In the genomic region with DNA sequence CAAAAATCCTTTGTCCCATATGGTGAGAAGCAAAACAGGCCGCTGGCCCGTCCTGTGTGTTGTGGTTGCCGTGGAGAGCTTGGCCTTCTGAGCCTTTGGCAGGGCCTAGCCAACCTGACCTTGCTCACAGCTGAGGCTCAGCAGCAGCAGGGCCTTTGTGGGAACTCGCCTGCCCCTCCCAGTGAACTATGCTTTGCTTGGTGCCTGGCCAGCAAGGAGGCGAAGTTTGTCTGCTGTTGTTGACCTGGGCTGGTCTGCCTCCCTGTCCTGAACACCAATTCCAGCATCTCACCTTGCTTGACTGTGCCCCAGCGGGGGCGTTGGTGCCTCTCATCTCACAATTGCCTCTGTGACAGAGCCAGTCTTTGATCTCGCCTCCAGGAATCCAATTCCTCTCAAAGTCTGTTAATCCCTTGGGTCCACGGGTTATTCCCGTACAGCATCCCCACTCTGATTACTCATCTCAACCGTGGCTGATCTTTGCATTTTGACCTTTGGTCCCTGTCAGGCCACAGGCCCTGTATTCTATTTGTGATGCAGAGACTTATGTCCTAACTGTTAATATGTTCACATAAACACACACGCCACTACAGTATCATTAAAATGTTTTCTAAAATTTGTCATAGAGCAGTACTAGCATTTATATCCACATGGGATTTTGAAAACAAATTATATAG, we compare ENCODE assay signal across 1 cellular context.
TF ChIP-seq lines count a peak whose summit lies in the region.

No MANE protein-coding gene starts in this region.

TF ChIP-seq in HepG2, 621 proteins besides CTCF, POLR2A, EP300 and RAD21 (continued from another document and continues in another):
- TF ChIP-seq, protein P1, sequence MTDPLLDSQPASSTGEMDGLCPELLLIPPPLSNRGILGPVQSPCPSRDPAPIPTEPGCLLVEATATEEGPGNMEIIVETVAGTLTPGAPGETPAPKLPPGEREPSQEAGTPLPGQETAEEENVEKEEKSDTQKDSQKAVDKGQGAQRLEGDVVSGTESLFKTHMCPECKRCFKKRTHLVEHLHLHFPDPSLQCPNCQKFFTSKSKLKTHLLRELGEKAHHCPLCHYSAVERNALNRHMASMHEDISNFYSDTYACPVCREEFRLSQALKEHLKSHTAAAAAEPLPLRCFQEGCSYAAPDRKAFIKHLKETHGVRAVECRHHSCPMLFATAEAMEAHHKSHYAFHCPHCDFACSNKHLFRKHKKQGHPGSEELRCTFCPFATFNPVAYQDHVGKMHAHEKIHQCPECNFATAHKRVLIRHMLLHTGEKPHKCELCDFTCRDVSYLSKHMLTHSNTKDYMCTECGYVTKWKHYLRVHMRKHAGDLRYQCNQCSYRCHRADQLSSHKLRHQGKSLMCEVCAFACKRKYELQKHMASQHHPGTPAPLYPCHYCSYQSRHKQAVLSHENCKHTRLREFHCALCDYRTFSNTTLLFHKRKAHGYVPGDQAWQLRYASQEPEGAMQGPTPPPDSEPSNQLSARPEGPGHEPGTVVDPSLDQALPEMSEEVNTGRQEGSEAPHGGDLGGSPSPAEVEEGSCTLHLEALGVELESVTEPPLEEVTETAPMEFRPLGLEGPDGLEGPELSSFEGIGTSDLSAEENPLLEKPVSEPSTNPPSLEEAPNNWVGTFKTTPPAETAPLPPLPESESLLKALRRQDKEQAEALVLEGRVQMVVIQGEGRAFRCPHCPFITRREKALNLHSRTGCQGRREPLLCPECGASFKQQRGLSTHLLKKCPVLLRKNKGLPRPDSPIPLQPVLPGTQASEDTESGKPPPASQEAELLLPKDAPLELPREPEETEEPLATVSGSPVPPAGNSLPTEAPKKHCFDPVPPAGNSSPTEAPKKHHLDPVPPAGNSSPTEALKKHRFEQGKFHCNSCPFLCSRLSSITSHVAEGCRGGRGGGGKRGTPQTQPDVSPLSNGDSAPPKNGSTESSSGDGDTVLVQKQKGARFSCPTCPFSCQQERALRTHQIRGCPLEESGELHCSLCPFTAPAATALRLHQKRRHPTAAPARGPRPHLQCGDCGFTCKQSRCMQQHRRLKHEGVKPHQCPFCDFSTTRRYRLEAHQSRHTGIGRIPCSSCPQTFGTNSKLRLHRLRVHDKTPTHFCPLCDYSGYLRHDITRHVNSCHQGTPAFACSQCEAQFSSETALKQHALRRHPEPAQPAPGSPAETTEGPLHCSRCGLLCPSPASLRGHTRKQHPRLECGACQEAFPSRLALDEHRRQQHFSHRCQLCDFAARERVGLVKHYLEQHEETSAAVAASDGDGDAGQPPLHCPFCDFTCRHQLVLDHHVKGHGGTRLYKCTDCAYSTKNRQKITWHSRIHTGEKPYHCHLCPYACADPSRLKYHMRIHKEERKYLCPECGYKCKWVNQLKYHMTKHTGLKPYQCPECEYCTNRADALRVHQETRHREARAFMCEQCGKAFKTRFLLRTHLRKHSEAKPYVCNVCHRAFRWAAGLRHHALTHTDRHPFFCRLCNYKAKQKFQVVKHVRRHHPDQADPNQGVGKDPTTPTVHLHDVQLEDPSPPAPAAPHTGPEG (CRISPR knock-in tag; IDR thresholded peaks at IDR 0.05): no peak
- TF ChIP-seq RFXAP (CRISPR knock-in tag; IDR thresholded peaks at IDR 0.05; ENCODE audit: borderline replicate concordance): peak; percentile 88; the same call in 1 of the 2 replicates
- 0 out of 2 replicates have a peak, but pooled peaks have one; percentile 68 for TF ChIP-seq SNAI1 (CRISPR knock-in tag; IDR thresholded peaks at IDR 0.05; ENCODE audit: borderline replicate concordance)
- peak; percentile 98 for TF ChIP-seq HNF4G (IDR thresholded peaks at IDR 0.05; ENCODE audit: borderline replicate concordance, low read depth, low read length)
- TF ChIP-seq HNF4G (CRISPR knock-in tag; IDR thresholded peaks at IDR 0.05; ENCODE audit: borderline replicate concordance, low read depth): peak; percentile 99
- peak; percentile 96; the same call in 1 of the 2 replicates for TF ChIP-seq MIER3 (CRISPR knock-in tag; IDR thresholded peaks at IDR 0.05; ENCODE audit: borderline replicate concordance)
- 0 out of 2 replicates have a peak, but pooled peaks have one; percentile 52 for TF ChIP-seq THYN1 (CRISPR knock-in tag; IDR thresholded peaks at IDR 0.05; ENCODE audit: borderline replicate concordance, low read depth)
- TF ChIP-seq, protein P2, sequence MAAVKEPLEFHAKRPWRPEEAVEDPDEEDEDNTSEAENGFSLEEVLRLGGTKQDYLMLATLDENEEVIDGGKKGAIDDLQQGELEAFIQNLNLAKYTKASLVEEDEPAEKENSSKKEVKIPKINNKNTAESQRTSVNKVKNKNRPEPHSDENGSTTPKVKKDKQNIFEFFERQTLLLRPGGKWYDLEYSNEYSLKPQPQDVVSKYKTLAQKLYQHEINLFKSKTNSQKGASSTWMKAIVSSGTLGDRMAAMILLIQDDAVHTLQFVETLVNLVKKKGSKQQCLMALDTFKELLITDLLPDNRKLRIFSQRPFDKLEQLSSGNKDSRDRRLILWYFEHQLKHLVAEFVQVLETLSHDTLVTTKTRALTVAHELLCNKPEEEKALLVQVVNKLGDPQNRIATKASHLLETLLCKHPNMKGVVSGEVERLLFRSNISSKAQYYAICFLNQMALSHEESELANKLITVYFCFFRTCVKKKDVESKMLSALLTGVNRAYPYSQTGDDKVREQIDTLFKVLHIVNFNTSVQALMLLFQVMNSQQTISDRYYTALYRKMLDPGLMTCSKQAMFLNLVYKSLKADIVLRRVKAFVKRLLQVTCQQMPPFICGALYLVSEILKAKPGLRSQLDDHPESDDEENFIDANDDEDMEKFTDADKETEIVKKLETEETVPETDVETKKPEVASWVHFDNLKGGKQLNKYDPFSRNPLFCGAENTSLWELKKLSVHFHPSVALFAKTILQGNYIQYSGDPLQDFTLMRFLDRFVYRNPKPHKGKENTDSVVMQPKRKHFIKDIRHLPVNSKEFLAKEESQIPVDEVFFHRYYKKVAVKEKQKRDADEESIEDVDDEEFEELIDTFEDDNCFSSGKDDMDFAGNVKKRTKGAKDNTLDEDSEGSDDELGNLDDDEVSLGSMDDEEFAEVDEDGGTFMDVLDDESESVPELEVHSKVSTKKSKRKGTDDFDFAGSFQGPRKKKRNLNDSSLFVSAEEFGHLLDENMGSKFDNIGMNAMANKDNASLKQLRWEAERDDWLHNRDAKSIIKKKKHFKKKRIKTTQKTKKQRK (IDR thresholded peaks at IDR 0.05; ENCODE audit: low read length): no peak
- peak; percentile 94; the same call in 1 of the 2 replicates for TF ChIP-seq HIVEP1 (CRISPR knock-in tag; IDR thresholded peaks at IDR 0.05)
- no peak for TF ChIP-seq PHB2 (IDR thresholded peaks at IDR 0.05; ENCODE audit: partially characterized antibody)
- no peak for TF ChIP-seq ZFP62 (CRISPR knock-in tag; IDR thresholded peaks at IDR 0.05)
- TF ChIP-seq ZC3H13 (CRISPR knock-in tag; IDR thresholded peaks at IDR 0.05): 0 out of 2 replicates have a peak, but pooled peaks have one; percentile 55
- TF ChIP-seq IKZF4 (CRISPR knock-in tag; IDR thresholded peaks at IDR 0.05; ENCODE audit: borderline replicate concordance, low read depth, not compliant biosample characterization): no peak
- peak; percentile 98 for TF ChIP-seq NCOA1 (CRISPR knock-in tag; IDR thresholded peaks at IDR 0.05)
- TF ChIP-seq, protein P3, sequence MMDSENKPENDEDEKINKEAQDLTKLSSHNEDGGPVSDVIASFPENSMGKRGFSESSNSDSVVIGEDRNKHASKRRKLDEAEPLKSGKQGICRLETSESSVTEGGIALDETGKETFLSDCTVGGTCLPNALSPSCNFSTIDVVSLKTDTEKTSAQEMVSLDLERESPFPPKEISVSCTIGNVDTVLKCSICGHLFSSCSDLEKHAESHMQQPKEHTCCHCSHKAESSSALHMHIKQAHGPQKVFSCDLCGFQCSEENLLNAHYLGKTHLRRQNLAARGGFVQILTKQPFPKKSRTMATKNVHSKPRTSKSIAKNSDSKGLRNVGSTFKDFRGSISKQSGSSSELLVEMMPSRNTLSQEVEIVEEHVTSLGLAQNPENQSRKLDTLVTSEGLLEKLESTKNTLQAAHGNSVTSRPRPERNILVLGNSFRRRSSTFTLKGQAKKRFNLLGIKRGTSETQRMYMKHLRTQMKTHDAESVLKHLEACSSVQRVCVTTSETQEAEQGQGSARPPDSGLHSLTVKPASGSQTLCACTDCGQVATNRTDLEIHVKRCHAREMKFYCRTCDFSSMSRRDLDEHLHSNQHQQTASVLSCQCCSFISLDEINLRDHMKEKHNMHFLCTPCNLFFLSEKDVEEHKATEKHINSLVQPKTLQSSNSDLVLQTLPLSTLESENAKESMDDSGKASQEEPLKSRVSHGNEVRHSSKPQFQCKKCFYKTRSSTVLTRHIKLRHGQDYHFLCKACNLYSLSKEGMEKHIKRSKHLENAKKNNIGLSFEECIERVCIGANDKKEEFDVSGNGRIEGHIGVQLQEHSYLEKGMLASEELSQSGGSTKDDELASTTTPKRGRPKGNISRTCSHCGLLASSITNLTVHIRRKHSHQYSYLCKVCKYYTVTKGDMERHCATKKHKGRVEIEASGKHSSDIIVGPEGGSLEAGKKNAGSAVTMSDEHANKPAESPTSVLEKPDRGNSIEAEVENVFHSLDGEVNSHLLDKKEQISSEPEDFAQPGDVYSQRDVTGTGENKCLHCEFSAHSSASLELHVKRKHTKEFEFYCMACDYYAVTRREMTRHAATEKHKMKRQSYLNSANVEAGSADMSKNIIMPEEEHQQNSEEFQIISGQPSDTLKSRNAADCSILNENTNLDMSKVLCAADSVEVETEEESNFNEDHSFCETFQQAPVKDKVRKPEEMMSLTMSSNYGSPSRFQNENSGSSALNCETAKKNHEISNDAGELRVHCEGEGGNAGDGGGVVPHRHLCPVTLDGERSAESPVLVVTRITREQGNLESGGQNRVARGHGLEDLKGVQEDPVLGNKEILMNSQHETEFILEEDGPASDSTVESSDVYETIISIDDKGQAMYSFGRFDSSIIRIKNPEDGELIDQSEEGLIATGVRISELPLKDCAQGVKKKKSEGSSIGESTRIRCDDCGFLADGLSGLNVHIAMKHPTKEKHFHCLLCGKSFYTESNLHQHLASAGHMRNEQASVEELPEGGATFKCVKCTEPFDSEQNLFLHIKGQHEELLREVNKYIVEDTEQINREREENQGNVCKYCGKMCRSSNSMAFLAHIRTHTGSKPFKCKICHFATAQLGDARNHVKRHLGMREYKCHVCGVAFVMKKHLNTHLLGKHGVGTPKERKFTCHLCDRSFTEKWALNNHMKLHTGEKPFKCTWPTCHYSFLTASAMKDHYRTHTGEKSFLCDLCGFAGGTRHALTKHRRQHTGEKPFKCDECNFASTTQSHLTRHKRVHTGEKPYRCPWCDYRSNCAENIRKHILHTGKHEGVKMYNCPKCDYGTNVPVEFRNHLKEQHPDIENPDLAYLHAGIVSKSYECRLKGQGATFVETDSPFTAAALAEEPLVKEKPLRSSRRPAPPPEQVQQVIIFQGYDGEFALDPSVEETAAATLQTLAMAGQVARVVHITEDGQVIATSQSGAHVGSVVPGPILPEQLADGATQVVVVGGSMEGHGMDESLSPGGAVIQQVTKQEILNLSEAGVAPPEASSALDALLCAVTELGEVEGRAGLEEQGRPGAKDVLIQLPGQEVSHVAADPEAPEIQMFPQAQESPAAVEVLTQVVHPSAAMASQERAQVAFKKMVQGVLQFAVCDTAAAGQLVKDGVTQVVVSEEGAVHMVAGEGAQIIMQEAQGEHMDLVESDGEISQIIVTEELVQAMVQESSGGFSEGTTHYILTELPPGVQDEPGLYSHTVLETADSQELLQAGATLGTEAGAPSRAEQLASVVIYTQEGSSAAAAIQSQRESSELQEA (CRISPR knock-in tag; IDR thresholded peaks at IDR 0.05; ENCODE audit: not compliant biosample characterization): no peak
- TF ChIP-seq SOX6 (IDR thresholded peaks at IDR 0.05): no peak
- peak; percentile 100 for TF ChIP-seq SOX6 (CRISPR knock-in tag; IDR thresholded peaks at IDR 0.05)
- TF ChIP-seq MXI1 (IDR thresholded peaks at IDR 0.05; ENCODE audit: borderline replicate concordance, low read depth, low read length): peak; percentile 50; the same call in 1 of the 3 replicates
- TF ChIP-seq ZNF446 (CRISPR knock-in tag; IDR thresholded peaks at IDR 0.05): no peak
- TF ChIP-seq GTF3A (CRISPR knock-in tag; conservative IDR thresholded peaks at IDR 0.05): no peak
- TF ChIP-seq ZNF564 (CRISPR knock-in tag; IDR thresholded peaks at IDR 0.05): no peak
- TF ChIP-seq ZNF292 (CRISPR knock-in tag; IDR thresholded peaks at IDR 0.05; ENCODE audit: borderline replicate concordance, low read depth): peak; percentile 99
- TF ChIP-seq, protein P4, sequence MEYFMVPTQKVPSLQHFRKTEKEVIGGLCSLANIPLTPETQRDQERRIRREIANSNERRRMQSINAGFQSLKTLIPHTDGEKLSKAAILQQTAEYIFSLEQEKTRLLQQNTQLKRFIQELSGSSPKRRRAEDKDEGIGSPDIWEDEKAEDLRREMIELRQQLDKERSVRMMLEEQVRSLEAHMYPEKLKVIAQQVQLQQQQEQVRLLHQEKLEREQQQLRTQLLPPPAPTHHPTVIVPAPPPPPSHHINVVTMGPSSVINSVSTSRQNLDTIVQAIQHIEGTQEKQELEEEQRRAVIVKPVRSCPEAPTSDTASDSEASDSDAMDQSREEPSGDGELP (IDR thresholded peaks at IDR 0.05; ENCODE audit: borderline replicate concordance, low read depth): peak; percentile 98
- peak; percentile 44 for TF ChIP-seq HNRNPLL (IDR thresholded peaks at IDR 0.05; ENCODE audit: low read depth, low read length, poor library complexity, severe bottlenecking)
- peak; percentile 44 for TF ChIP-seq JARID2 (CRISPR knock-in tag; IDR thresholded peaks at IDR 0.05; ENCODE audit: insufficient replicate concordance)
- TF ChIP-seq ZSCAN20 (CRISPR knock-in tag; IDR thresholded peaks at IDR 0.05; ENCODE audit: borderline replicate concordance): no peak
- peak; percentile 61; the same call in 1 of the 2 replicates for TF ChIP-seq RNF2 (conservative IDR thresholded peaks at IDR 0.05; ENCODE audit: low read depth)
- no peak for TF ChIP-seq MZF1 (CRISPR knock-in tag; IDR thresholded peaks at IDR 0.05; ENCODE audit: borderline replicate concordance)
- TF ChIP-seq, protein P5, sequence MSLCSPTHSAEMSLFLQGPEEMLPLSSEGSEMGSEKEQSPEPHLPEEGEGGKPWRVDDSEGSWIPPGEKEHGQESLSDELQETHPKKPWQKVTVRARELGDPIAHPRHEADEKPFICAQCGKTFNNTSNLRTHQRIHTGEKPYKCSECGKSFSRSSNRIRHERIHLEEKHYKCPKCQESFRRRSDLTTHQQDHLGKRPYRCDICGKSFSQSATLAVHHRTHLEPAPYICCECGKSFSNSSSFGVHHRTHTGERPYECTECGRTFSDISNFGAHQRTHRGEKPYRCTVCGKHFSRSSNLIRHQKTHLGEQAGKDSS (CRISPR knock-in tag; IDR thresholded peaks at IDR 0.05; ENCODE audit: borderline replicate concordance, low read depth): peak; percentile 92
